ENCODE assay signal across 12 cellular contexts in genomic region chr3:153599685-153600084, GRCh38.
DNase-seq lines count a peak whose midpoint lies in the region; ATAC-seq and TF ChIP-seq lines count a peak whose summit lies in the region.
"Had no signal": no experiment of that assay in that cellular context is flagged by ENCODE, and none has a peak within 500 bp of the region (broad histone marks: within the 10 kb centered on the region; RNA-seq: fewer than 3 reads in every experiment).

No MANE protein-coding gene starts in this region.

- H3K4me3 ChIP-seq in PC-9 (no peak overlapping the region), lung (no peak overlapping the region)

- DNase-seq in AG20443 (ENCODE audit: low spot score): peak; percentile 90
- DNase-seq in PC-9: peak; percentile 73 to 82
- peak; percentile 33 for DNase-seq in epithelial cell of prostate (ENCODE audit: low read depth, low spot score)
- peak; percentile 29 for DNase-seq in lung (ENCODE audit: low spot score)
- DNase-seq in pons (ENCODE audit: low spot score): no peak
- no peak for DNase-seq in putamen (ENCODE audit: low spot score)
- DNase-seq: CD4-positive, alpha-beta T cell; cortex of kidney; NCI-H1048; SHP77 treated with DMSO at 0.1 percent for 48 hours had no signal

- intact Hi-C loops in PC-9 (cut with micrococcal nuclease; ENCODE audit: unreplicated experiment): loop anchor here (5.0 to 10.0 kb wide), 3 partner anchors 168 to 373 kb away; no protein-coding TSS in a partner anchor

- H3K27ac ChIP-seq in PC-9: peak overlapping the region; percentile 32
- no peak overlapping the region for H3K27ac ChIP-seq in epithelial cell of prostate
- H3K27ac ChIP-seq in lung (ENCODE audit: low read depth in 1 of 2, low read length in 1 of 2): no peak overlapping the region

- H3K9me3 ChIP-seq in PC-9 (ENCODE audit: insufficient read depth, low read depth) (0 out of 2 replicates have a peak, but pooled peaks cover 4% of the 10 kb centered on the region), lung (ENCODE audit: control insufficient read depth in 2 of 2, insufficient read depth in 1 of 2, low read length in 1 of 2) (no peaks in the 10 kb centered on the region)

- H3K4me1 ChIP-seq in PC-9 (replicated peaks; ENCODE audit: insufficient read depth) (peaks cover 26% of the 10 kb centered on the region), lung (ENCODE audit: control insufficient read depth in 2 of 2, insufficient read depth in 2 of 2, low read length in 2 of 2) (peaks cover 3 to 8% of the 10 kb centered on the region in 2 donors)

- BruUV-seq in PC-9 (replicated peaks; lab: Mats Ljungman, UMichigan): no TSS peak

- peak overlapping the region; percentile 27 for H3K4me2 ChIP-seq in PC-9

- no peaks in the 10 kb centered on the region for H3K79me2 ChIP-seq in PC-9 (ENCODE audit: low read depth)

- no peaks in the 10 kb centered on the region for H4K20me1 ChIP-seq in PC-9 (ENCODE audit: insufficient read depth)

- H2AFZ ChIP-seq in PC-9: 0 out of 2 replicates have a peak overlapping the region, but pooled peaks have one; percentile 40

- H3K27me3 ChIP-seq in PC-9 (ENCODE audit: insufficient read depth, low read depth) (no peaks in the 10 kb centered on the region), lung (ENCODE audit: control insufficient read depth, insufficient read depth) (no peaks in the 10 kb centered on the region)

- peaks cover 5% of the 10 kb centered on the region; the same call in 1 of the 2 replicates for H3F3A ChIP-seq in PC-9 (ENCODE audit: insufficient read depth, low read depth)

- TF ChIP-seq CTCF in PC-9 (conservative IDR thresholded peaks at IDR 0.05) (no peak), lung (IDR thresholded peaks at IDR 0.05; ENCODE audit: control extremely low read depth, extremely low read depth) (no peak)

- no peaks in the 10 kb centered on the region for H3K9me2 ChIP-seq in PC-9 (ENCODE audit: insufficient read depth)

- CTCF ChIA-PET in PC-9 (lab: Charles Lee): interaction anchor here (0.5 kb wide), 1 partner anchor 113 kb away, joined by 9 read pairs; no protein-coding TSS in a partner anchor

- 43 to 56% methylated on average over 2 of the region's 2 CpGs for WGBS in lung, 2 donors

- no peaks in the 10 kb centered on the region for H3K36me3 ChIP-seq in PC-9 (ENCODE audit: low read depth)
- no peaks in the 10 kb centered on the region for H3K36me3 ChIP-seq in lung (ENCODE audit: control insufficient read depth in 2 of 2, insufficient read depth in 2 of 2, low read length in 2 of 2)

- ATAC-seq in lung (ENCODE audit: insufficient read depth, low FRiP score) (peak; percentile 23), GM21515 (IDR thresholded peaks at IDR 0.05; ENCODE audit: unreplicated experiment) (no peak), GM21786 (IDR thresholded peaks at IDR 0.05; ENCODE audit: unreplicated experiment) (no peak)

- POLR2A ChIA-PET in PC-9 (lab: Charles Lee; ENCODE audit: unreplicated experiment): interaction anchor here (0.6 kb wide), 1 partner anchor 734 kb away, joined by 3 read pairs; no protein-coding TSS in a partner anchor

Comparison
In these comparisons a context has a peak if more than half of its experiments do, and no peak if none do; other contexts are left out.
1. DNase-seq: peak in AG20443 (single experiment), PC-9 (2 of 2), epithelial cell of prostate (single experiment) and lung (single experiment); none in pons (single experiment) and putamen (single experiment).